ENCODE assay signal across 11 cellular contexts in genomic region chr14:38065101-38065762, GRCh38.
DNase-seq lines count a peak whose midpoint lies in the region; ATAC-seq, FAIRE-seq and TF ChIP-seq lines count a peak whose summit lies in the region.
"Had no signal": no experiment of that assay in that cellular context is flagged by ENCODE, and none has a peak within 500 bp of the region (broad histone marks: within the 10 kb centered on the region; RNA-seq: fewer than 3 reads in every experiment).

No MANE protein-coding gene starts in this region.

- H3K27me3 ChIP-seq in pancreas, result no peaks in the 10 kb centered on the region
- H3K27me3 ChIP-seq in right cardiac atrium (ENCODE audit: control insufficient read depth, insufficient read depth), result no peaks in the 10 kb centered on the region

- CTCF ChIA-PET in activated CD4-positive, alpha-beta T cell treated with anti-CD3 and anti-CD28 coated beads for 36 hours (lab: Charles Lee), result no interaction called here

- H3K27ac ChIP-seq in pancreas, result no peak overlapping the region
- no peak overlapping the region for H3K27ac ChIP-seq in right cardiac atrium (ENCODE audit: low read length)

- POLR2A ChIA-PET in activated CD4-positive, alpha-beta T cell treated with anti-CD3 and anti-CD28 coated beads for 36 hours (lab: Charles Lee), result no interaction called here

- TF ChIP-seq CTCF in pancreas (IDR thresholded peaks at IDR 0.05), result no peak

- peak; percentile 64 for DNase-seq in activated CD4-positive, alpha-beta T cell treated with anti-CD3 and anti-CD28 coated beads for 36 hours
- peak in 1 of 2 donors; percentile 69 for DNase-seq in central memory CD8-positive, alpha-beta T cell (ENCODE audit: low spot score in 2 of 2)
- peak; percentile 13 to 26 for DNase-seq in stimulated activated CD8-positive, alpha-beta memory T cell treated with anti-CD3 and anti-CD28 coated beads, Interleukin-4, amount 100 ng/mL, for 1 hour (ENCODE audit: low read depth in 2 of 2, low spot score in 1 of 2)
- DNase-seq in GF-D8 (lab: John Stamatoyannopoulos, UW), result no peak
- DNase-seq in SKM-1 treated with dmso at 0.1 percent for 144 hours (lab: John Stamatoyannopoulos, UW; ENCODE audit: unreplicated experiment), result no peak
- DNase-seq in pancreas, result no peak
- no peak for DNase-seq in right cardiac atrium
- DNase-seq: NCI-H1092 had no signal

- peak overlapping the region; percentile 72 for H3K27ac Mint-ChIP-seq in activated CD4-positive, alpha-beta T cell treated with anti-CD3 and anti-CD28 coated beads for 36 hours
- peak overlapping the region; percentile 93 for H3K27ac Mint-ChIP-seq in central memory CD8-positive, alpha-beta T cell (ENCODE audit: low read depth)

- no peak for FAIRE-seq in pancreas (lab: Jason Lieb, UNC)
- FAIRE-seq: colon had no signal

- peaks cover 6% of the 10 kb centered on the region for H3K36me3 Mint-ChIP-seq in activated CD4-positive, alpha-beta T cell treated with anti-CD3 and anti-CD28 coated beads for 36 hours (ENCODE audit: low read depth)
- peaks cover 6% of the 10 kb centered on the region for H3K36me3 Mint-ChIP-seq in central memory CD8-positive, alpha-beta T cell (ENCODE audit: insufficient read depth)

- intact Hi-C loops in activated CD4-positive, alpha-beta T cell treated with anti-CD3 and anti-CD28 coated beads for 36 hours (cut with DNase I, micrococcal nuclease), result no loop called here
- intact Hi-C loops in pancreas (cut with DNase I), result no loop called here
- intact Hi-C loops in right cardiac atrium (cut with DNase I), result no loop called here

- no peaks in the 10 kb centered on the region for H3K27me3 Mint-ChIP-seq in activated CD4-positive, alpha-beta T cell treated with anti-CD3 and anti-CD28 coated beads for 36 hours
- no peaks in the 10 kb centered on the region for H3K27me3 Mint-ChIP-seq in central memory CD8-positive, alpha-beta T cell

- peak; percentile 76 for ATAC-seq in HG02981 (IDR thresholded peaks at IDR 0.05; ENCODE audit: unreplicated experiment)
- peak; percentile 93 for ATAC-seq in activated CD4-positive, alpha-beta T cell treated with anti-CD3 and anti-CD28 coated beads for 36 hours
- peak; percentile 97 for ATAC-seq in central memory CD8-positive, alpha-beta T cell (replicated peaks; ENCODE audit: extremely low read depth, poor library complexity, severe bottlenecking)
- no peak for ATAC-seq in pancreas
- no peak for ATAC-seq in right cardiac atrium
- ATAC-seq: HCT116 had no signal

- H3K4me1 ChIP-seq in pancreas (no peaks in the 10 kb centered on the region), right cardiac atrium (ENCODE audit: control insufficient read depth, insufficient read depth, low read length) (no peaks in the 10 kb centered on the region)

- H3K9me3 Mint-ChIP-seq in activated CD4-positive, alpha-beta T cell treated with anti-CD3 and anti-CD28 coated beads for 36 hours (ENCODE audit: low read depth), result peaks cover 11% of the 10 kb centered on the region
- H3K9me3 Mint-ChIP-seq in central memory CD8-positive, alpha-beta T cell, result peaks cover 8% of the 10 kb centered on the region

- 77 to 80% methylated on average over 6 of the region's 6 CpGs for WGBS in pancreas, 2 donors
- WGBS in right cardiac atrium, result 73% methylated on average over 6 of the region's 6 CpGs

- peaks cover 27% of the 10 kb centered on the region for H3K4me1 Mint-ChIP-seq in activated CD4-positive, alpha-beta T cell treated with anti-CD3 and anti-CD28 coated beads for 36 hours
- peaks cover 28% of the 10 kb centered on the region for H3K4me1 Mint-ChIP-seq in central memory CD8-positive, alpha-beta T cell

- no peak overlapping the region for H3K4me3 ChIP-seq in pancreas
- H3K4me3 ChIP-seq in right cardiac atrium (ENCODE audit: low read length), result no peak overlapping the region

- no peaks in the 10 kb centered on the region for H3K36me3 ChIP-seq in pancreas

- H3K9me3 ChIP-seq in pancreas (no peaks in the 10 kb centered on the region), right cardiac atrium (ENCODE audit: control insufficient read depth, low read length) (peaks cover 4% of the 10 kb centered on the region)

- peak overlapping the region; percentile 51 for H3K4me3 Mint-ChIP-seq in activated CD4-positive, alpha-beta T cell treated with anti-CD3 and anti-CD28 coated beads for 36 hours
- peak overlapping the region; percentile 68 for H3K4me3 Mint-ChIP-seq in central memory CD8-positive, alpha-beta T cell

Comparison
In these comparisons a context has a peak if more than half of its experiments do, and no peak if none do; other contexts are left out.
1. ATAC-seq: peak in HG02981 (single experiment), activated CD4-positive, alpha-beta T cell treated with anti-CD3 and anti-CD28 coated beads for 36 hours (single experiment) and central memory CD8-positive, alpha-beta T cell (single experiment); none in pancreas (0 of 4) and right cardiac atrium (0 of 2).
2. DNase-seq: peak in activated CD4-positive, alpha-beta T cell treated with anti-CD3 and anti-CD28 coated beads for 36 hours (single experiment) and stimulated activated CD8-positive, alpha-beta memory T cell treated with anti-CD3 and anti-CD28 coated beads, Interleukin-4, amount 100 ng/mL, for 1 hour (2 of 2); none in GF-D8 (single experiment), SKM-1 treated with dmso at 0.1 percent for 144 hours (single experiment), pancreas (0 of 6) and right cardiac atrium (0 of 3).